Comparison of ENCODE assay signal across 18 cellular contexts in genomic region chr17:75460295-75460694, GRCh38. TPM values are rescaled to one million over a fixed set of nuclear protein-coding genes. Genes with fewer than 3 reads are reported as not detected.
DNase-seq lines count a peak whose midpoint lies in the region; ATAC-seq and TF ChIP-seq lines count a peak whose summit lies in the region.
"Had no signal": no experiment of that assay in that cellular context is flagged by ENCODE, and none has a peak within 500 bp of the region (broad histone marks: within the 10 kb centered on the region; RNA-seq: fewer than 3 reads in every experiment).

No MANE protein-coding gene starts in this region.

- H3K4me1 ChIP-seq in left ventricle myocardium inferior, result peaks cover 60% of the 10 kb centered on the region
- H3K4me1 ChIP-seq in upper lobe of right lung, result peaks cover 24% of the 10 kb centered on the region

- H3K27me3 Mint-ChIP-seq in effector memory CD8-positive, alpha-beta T cell, result no peaks in the 10 kb centered on the region
- peaks cover 8% of the 10 kb centered on the region for H3K27me3 Mint-ChIP-seq in nephron progenitor cell (ENCODE audit: low read depth, poor library complexity)
- H3K27me3 Mint-ChIP-seq: naive thymus-derived CD4-positive, alpha-beta T cell had no signal

- no peak overlapping the region for H3K4me3 Mint-ChIP-seq in effector memory CD8-positive, alpha-beta T cell
- H3K4me3 Mint-ChIP-seq in nephron progenitor cell, result peak overlapping the region; percentile 8
- H3K4me3 Mint-ChIP-seq: GM23338 had no signal

- H3K27ac Mint-ChIP-seq in effector memory CD8-positive, alpha-beta T cell, result peak overlapping the region; percentile 37 to 73
- H3K27ac Mint-ChIP-seq in nephron progenitor cell, result no peak overlapping the region
- H3K27ac Mint-ChIP-seq: GM23338 had no signal

- no peak overlapping the region for H3K4me3 ChIP-seq in left ventricle myocardium inferior
- no peak overlapping the region for H3K4me3 ChIP-seq in upper lobe of right lung
- no peak overlapping the region for H3K4me3 ChIP-seq in lower leg skin (ENCODE audit: low read depth, poor library complexity, severe bottlenecking)
- H3K4me3 ChIP-seq: GM23338, SK-N-MC had no signal

- in situ Hi-C loops in GM13976 (cut with MboI; ENCODE audit: low sequenced_read_pairs, unreplicated experiment), result no loop called here

- peak overlapping the region; percentile 70 for H3K27ac ChIP-seq in left ventricle myocardium inferior (replicated peaks)
- peak overlapping the region; percentile 67 for H3K27ac ChIP-seq in upper lobe of right lung
- H3K27ac ChIP-seq: SK-N-MC had no signal

- H3K4me1 Mint-ChIP-seq in effector memory CD8-positive, alpha-beta T cell (ENCODE audit: low read depth in 2 of 2), result peaks cover 30 to 34% of the 10 kb centered on the region in 2 donors
- H3K4me1 Mint-ChIP-seq in nephron progenitor cell, result peaks cover 52% of the 10 kb centered on the region

- intact Hi-C loops in left ventricle myocardium inferior (cut with micrococcal nuclease) (no loop called here), cardiac septum (cut with DNase I) (no loop called here), upper lobe of right lung (cut with DNase I) (no loop called here), lower leg skin (cut with DNase I; ENCODE audit: low total_unique reads) (no loop called here)

- TF ChIP-seq CTCF in left ventricle myocardium inferior (IDR thresholded peaks at IDR 0.05; ENCODE audit: borderline replicate concordance) (no peak), nephron progenitor cell (IDR thresholded peaks at IDR 0.05) (no peak), upper lobe of right lung (IDR thresholded peaks at IDR 0.05) (no peak), GM13976 (IDR thresholded peaks at IDR 0.05; ENCODE audit: borderline replicate concordance, control extremely low read depth, extremely low read depth, insufficient read depth, missing control alignments) (no peak), lower leg skin (IDR thresholded peaks at IDR 0.05) (no peak)

- H3K27me3 ChIP-seq in left ventricle myocardium inferior (ENCODE audit: low read depth) (no peaks in the 10 kb centered on the region), upper lobe of right lung (no peaks in the 10 kb centered on the region)

- H3K9me3 ChIP-seq in left ventricle myocardium inferior (replicated peaks) (no peaks in the 10 kb centered on the region), upper lobe of right lung (no peaks in the 10 kb centered on the region)

- H3K36me3 ChIP-seq in left ventricle myocardium inferior, result no peaks in the 10 kb centered on the region
- no peaks in the 10 kb centered on the region for H3K36me3 ChIP-seq in upper lobe of right lung

- TF ChIP-seq POLR2A in lower leg skin (IDR thresholded peaks at IDR 0.05), result no peak

- peaks cover 6% of the 10 kb centered on the region for H3K36me3 Mint-ChIP-seq in effector memory CD8-positive, alpha-beta T cell (ENCODE audit: insufficient read depth)
- peaks cover 20% of the 10 kb centered on the region for H3K36me3 Mint-ChIP-seq in nephron progenitor cell (ENCODE audit: low read depth)

- DNase-seq in left ventricle myocardium inferior (no peak), cardiac septum (ENCODE audit: low spot score) (no peak), nephron progenitor cell (no peak), upper lobe of right lung (no peak), ecto neural progenitor cell (ENCODE audit: low spot score) (no peak), GM13976 (ENCODE audit: low spot score) (no peak), lower leg skin (ENCODE audit: low spot score in 2 of 2) (no peak)
- DNase-seq in effector memory CD8-positive, alpha-beta T cell, result no peak
- DNase-seq: ACHN; activated CD4-positive, alpha-beta T cell treated with anti-CD3 and anti-CD28 coated beads, Interleukin-2, amount 50 U/mL, for 48 hours; activated T-cell treated with anti-CD3 and anti-CD28 coated beads, Interleukin-2, amount 50 U/mL, for 48 hours; KG1; naive thymus-derived CD4-positive, alpha-beta T cell; NCI-H1694; NCI-H446 treated with DMSO at 0.1 percent for 48 hours; stimulated activated CD4-positive, alpha-beta T cell treated with anti-CD3 and anti-CD28 coated beads, Interleukin-1b, Interleukin-23, amount 100 ng/mL, for 48 hours had no signal

- WGBS in lower leg skin, 2 donors, result 80 to 86% methylated on average over 4 of the region's 4 CpGs

- no peak for ATAC-seq in effector memory CD8-positive, alpha-beta T cell (replicated peaks)
- no peak for ATAC-seq in upper lobe of right lung
- ATAC-seq: GM23338 had no signal

- H3K9me3 Mint-ChIP-seq in effector memory CD8-positive, alpha-beta T cell, result no peaks in the 10 kb centered on the region
- H3K9me3 Mint-ChIP-seq in nephron progenitor cell, result no peaks in the 10 kb centered on the region
- H3K9me3 Mint-ChIP-seq: GM23338; naive thymus-derived CD4-positive, alpha-beta T cell had no signal

RNA-seq across cellular contexts. Expression of gene TMEM94, which starts 3.9 kb away (rescaled TPM):
- total RNA-seq in left ventricle myocardium inferior (38.8 TPM), cardiac septum (56.6 TPM), upper lobe of right lung (79.1 TPM), lower leg skin (100 to 1,000 TPM in 1 of 4 donors, 10 to 100 TPM in 3; 39.3 to 103 (median 79.0) TPM)

RNA-seq across cellular contexts. Expression of gene GRB2, which starts 54.8 kb away (rescaled TPM):
- total RNA-seq in left ventricle myocardium inferior, result 42.2 TPM
- total RNA-seq in cardiac septum, result 57.1 TPM
- total RNA-seq in upper lobe of right lung, result 139 TPM
- 10 to 100 TPM; 55.1 to 96.5 (median 75.4) TPM for total RNA-seq in lower leg skin

RNA-seq across cellular contexts. Expression of gene CASKIN2, which starts 55.0 kb away (rescaled TPM):
- 34.3 TPM for total RNA-seq in left ventricle myocardium inferior
- total RNA-seq in cardiac septum, result 48.2 TPM
- total RNA-seq in upper lobe of right lung, result 101 TPM
- 10 to 100 TPM; 11.7 to 23.2 (median 17.8) TPM for total RNA-seq in lower leg skin

RNA-seq across cellular contexts. Expression of gene TSEN54, which starts 56.0 kb away (rescaled TPM):
- total RNA-seq in left ventricle myocardium inferior (6.8 TPM), cardiac septum (7.7 TPM), upper lobe of right lung (21.6 TPM), lower leg skin (10 to 100 TPM; 42.7 to 70.8 (median 50.8) TPM)
